8 cellular contexts compared by ENCODE assay signal in genomic region chr20:31684153-31685003, GRCh38. TPM values are rescaled to one million over a fixed set of nuclear protein-coding genes. Genes with fewer than 3 reads are reported as not detected.
A peak's percentile ranks its signal among the peaks of the same experiment; 100 is the strongest.
DNase-seq lines count a peak whose midpoint lies in the region; ATAC-seq and TF ChIP-seq lines count a peak whose summit lies in the region.

No MANE protein-coding gene starts in this region.

- H3K36me3 ChIP-seq in breast epithelium = no peaks in the 10 kb centered on the region

- POLR2A ChIA-PET in activated CD4-positive, alpha-beta T cell treated with anti-CD3 and anti-CD28 coated beads for 36 hours (lab: Charles Lee) = interaction anchor here (1.0 to 1.1 kb wide), 2 partner anchors 8 to 23 kb away, joined by 3 to 4 read pairs; no protein-coding TSS in a partner anchor

- intact Hi-C loops in activated CD4-positive, alpha-beta T cell treated with anti-CD3 and anti-CD28 coated beads for 36 hours (cut with DNase I, micrococcal nuclease) = no loop called here
- intact Hi-C loops in breast epithelium (cut with DNase I; ENCODE audit: low total_unique reads) = no loop called here

- DNase-seq in activated CD4-positive, alpha-beta T cell treated with anti-CD3 and anti-CD28 coated beads for 36 hours = no peak
- no peak for DNase-seq in activated CD4-positive, alpha-beta T cell treated with anti-CD3 and anti-CD28 coated beads for 4 hours
- DNase-seq in KBM-7 (peak; percentile 77), breast epithelium (ENCODE audit: low spot score in 2 of 2) (no peak), osteocyte (ENCODE audit: extremely low spot score, unreplicated experiment) (no peak)
- peak; percentile 52 for DNase-seq in stimulated activated naive B cell treated with anti-CD40 and anti-IgM and Interleukin-4, amounts not matched to agents 10 μg/mL and 1 μg/mL and 100 μg/mL, for 72 hours

- no peak for TF ChIP-seq CTCF in breast epithelium (IDR thresholded peaks at IDR 0.05)
- TF ChIP-seq CTCF in osteocyte (IDR thresholded peaks at IDR 0.05) = no peak

- no peaks in the 10 kb centered on the region for H3K9me3 Mint-ChIP-seq in activated CD4-positive, alpha-beta T cell treated with anti-CD3 and anti-CD28 coated beads for 36 hours (ENCODE audit: low read depth)
- H3K9me3 Mint-ChIP-seq in stimulated activated naive B cell treated with anti-CD40 and anti-IgM and Interleukin-4, amounts not matched to agents 10 μg/mL and 1 μg/mL and 100 μg/mL, for 72 hours = no peaks in the 10 kb centered on the region
- no peaks in the 10 kb centered on the region for H3K9me3 Mint-ChIP-seq in osteocyte (ENCODE audit: unreplicated experiment)

- TF ChIP-seq POLR2A in breast epithelium (IDR thresholded peaks at IDR 0.05) = no peak

- peaks cover under 1 to 5% of the 10 kb centered on the region in 2 donors for H3K4me1 ChIP-seq in breast epithelium

- CTCF ChIA-PET in activated CD4-positive, alpha-beta T cell treated with anti-CD3 and anti-CD28 coated beads for 36 hours (lab: Charles Lee) = interaction anchor here (0.6 to 2.5 kb wide), 9 partner anchors 8 to 206 kb away, joined by 3 to 13 read pairs (median 4); no protein-coding TSS in a partner anchor

- H3K4me3 Mint-ChIP-seq in activated CD4-positive, alpha-beta T cell treated with anti-CD3 and anti-CD28 coated beads for 36 hours = no peak overlapping the region
- H3K4me3 Mint-ChIP-seq in stimulated activated naive B cell treated with anti-CD40 and anti-IgM and Interleukin-4, amounts not matched to agents 10 μg/mL and 1 μg/mL and 100 μg/mL, for 72 hours = peak overlapping the region; percentile 70 to 81
- no peak overlapping the region for H3K4me3 Mint-ChIP-seq in osteocyte (ENCODE audit: unreplicated experiment)

- H3K4me3 ChIP-seq in breast epithelium = no peak overlapping the region

- ATAC-seq in activated CD4-positive, alpha-beta T cell treated with anti-CD3 and anti-CD28 coated beads for 36 hours = peak; percentile 33
- ATAC-seq in stimulated activated naive B cell treated with anti-CD40 and anti-IgM and Interleukin-4, amounts not matched to agents 10 μg/mL and 1 μg/mL and 100 μg/mL, for 72 hours (replicated peaks) = peak; percentile 79 to 80
- no peak for ATAC-seq in GM21360 (IDR thresholded peaks at IDR 0.05; ENCODE audit: unreplicated experiment)
- no peak for ATAC-seq in HG03457 (IDR thresholded peaks at IDR 0.05; ENCODE audit: unreplicated experiment)

- in situ Hi-C loops in KBM-7 (cut with MboI; ENCODE audit: low pct_unique_long_range_greater_than_20kb, low sequenced_read_pairs) = no loop called here

- H3K27me3 Mint-ChIP-seq in activated CD4-positive, alpha-beta T cell treated with anti-CD3 and anti-CD28 coated beads for 36 hours = no peaks in the 10 kb centered on the region
- H3K27me3 Mint-ChIP-seq in stimulated activated naive B cell treated with anti-CD40 and anti-IgM and Interleukin-4, amounts not matched to agents 10 μg/mL and 1 μg/mL and 100 μg/mL, for 72 hours = no peaks in the 10 kb centered on the region
- H3K27me3 Mint-ChIP-seq in osteocyte (ENCODE audit: unreplicated experiment) = no peaks in the 10 kb centered on the region

- peaks cover 62% of the 10 kb centered on the region for H3K36me3 Mint-ChIP-seq in activated CD4-positive, alpha-beta T cell treated with anti-CD3 and anti-CD28 coated beads for 36 hours (ENCODE audit: low read depth)
- H3K36me3 Mint-ChIP-seq in stimulated activated naive B cell treated with anti-CD40 and anti-IgM and Interleukin-4, amounts not matched to agents 10 μg/mL and 1 μg/mL and 100 μg/mL, for 72 hours = peaks cover 59 to 78% of the 10 kb centered on the region in 2 donors
- peaks cover 30% of the 10 kb centered on the region for H3K36me3 Mint-ChIP-seq in osteocyte (ENCODE audit: unreplicated experiment)

- peak overlapping the region; percentile 83 for H3K27ac Mint-ChIP-seq in activated CD4-positive, alpha-beta T cell treated with anti-CD3 and anti-CD28 coated beads for 36 hours
- H3K27ac Mint-ChIP-seq in stimulated activated naive B cell treated with anti-CD40 and anti-IgM and Interleukin-4, amounts not matched to agents 10 μg/mL and 1 μg/mL and 100 μg/mL, for 72 hours = peak overlapping the region; percentile 93
- H3K27ac Mint-ChIP-seq in osteocyte (ENCODE audit: unreplicated experiment) = no peak overlapping the region

- peaks cover 72% of the 10 kb centered on the region for H3K4me1 Mint-ChIP-seq in activated CD4-positive, alpha-beta T cell treated with anti-CD3 and anti-CD28 coated beads for 36 hours
- H3K4me1 Mint-ChIP-seq in stimulated activated naive B cell treated with anti-CD40 and anti-IgM and Interleukin-4, amounts not matched to agents 10 μg/mL and 1 μg/mL and 100 μg/mL, for 72 hours = peaks cover 53 to 87% of the 10 kb centered on the region in 2 donors
- peaks cover 28% of the 10 kb centered on the region for H3K4me1 Mint-ChIP-seq in osteocyte (ENCODE audit: unreplicated experiment)

- H3K27ac ChIP-seq in breast epithelium = peak overlapping the region; percentile 54 to 58

- no peaks in the 10 kb centered on the region for H3K9me3 ChIP-seq in breast epithelium

- H3K27me3 ChIP-seq in breast epithelium = no peaks in the 10 kb centered on the region

RNA-seq across cellular contexts. Expression of gene BCL2L1, which starts 38.3 kb away (rescaled TPM):
- 100 to 1,000 TPM; 107 to 121 TPM for total RNA-seq in activated CD4-positive, alpha-beta T cell treated with anti-CD3 and anti-CD28 coated beads for 36 hours
- 100 to 1,000 TPM in 2 of 3 donors, 10 to 100 TPM in 1; 95.1 to 124 (median 117) TPM for total RNA-seq in breast epithelium
- total RNA-seq in osteocyte = 67.0 and 69.4 TPM in 2 replicates

RNA-seq across cellular contexts. Expression of gene COX4I2, which starts 46.7 kb away (rescaled TPM):
- total RNA-seq in activated CD4-positive, alpha-beta T cell treated with anti-CD3 and anti-CD28 coated beads for 36 hours = not detected
- total RNA-seq in breast epithelium (1 to 10 TPM in 1 of 3 donors, not detected in 2; 5.3 TPM), osteocyte (not detected in 2 replicates)

RNA-seq across cellular contexts. Expression of gene TPX2, which starts 54.7 kb away (rescaled TPM):
- 100 to 1,000 TPM; 137 to 179 TPM for total RNA-seq in activated CD4-positive, alpha-beta T cell treated with anti-CD3 and anti-CD28 coated beads for 36 hours
- total RNA-seq in breast epithelium (1 to 10 TPM in 1 of 3 donors, under 1 TPM in 2; 0.33 to 3.8 (median 0.73) TPM), osteocyte (22.6 and 25.5 TPM in 2 replicates)

Comparison
In these comparisons a context has a peak if more than half of its experiments do, and no peak if none do; other contexts are left out.
1. ATAC-seq: peak in activated CD4-positive, alpha-beta T cell treated with anti-CD3 and anti-CD28 coated beads for 36 hours (single experiment) and stimulated activated naive B cell treated with anti-CD40 and anti-IgM and Interleukin-4, amounts not matched to agents 10 μg/mL and 1 μg/mL and 100 μg/mL, for 72 hours (2 of 2); none in GM21360 (single experiment) and HG03457 (single experiment).
2. DNase-seq: peak in KBM-7 (single experiment) and stimulated activated naive B cell treated with anti-CD40 and anti-IgM and Interleukin-4, amounts not matched to agents 10 μg/mL and 1 μg/mL and 100 μg/mL, for 72 hours (single experiment); none in activated CD4-positive, alpha-beta T cell treated with anti-CD3 and anti-CD28 coated beads for 36 hours (single experiment), activated CD4-positive, alpha-beta T cell treated with anti-CD3 and anti-CD28 coated beads for 4 hours (0 of 2), breast epithelium (0 of 2) and osteocyte (single experiment).
3. H3K4me3 Mint-ChIP-seq: peak in stimulated activated naive B cell treated with anti-CD40 and anti-IgM and Interleukin-4, amounts not matched to agents 10 μg/mL and 1 μg/mL and 100 μg/mL, for 72 hours (2 of 2); none in activated CD4-positive, alpha-beta T cell treated with anti-CD3 and anti-CD28 coated beads for 36 hours (single experiment) and osteocyte (single experiment).